ENCODE assay signal across 2 cellular contexts in genomic region chr9:130996205-130996604, GRCh38.
TF ChIP-seq lines count a peak whose summit lies in the region.

No MANE protein-coding gene starts in this region.

TF ChIP-seq in IMR-90, 13 proteins besides CTCF, POLR2A, EP300 and RAD21:
- TF ChIP-seq RCOR1 (IDR thresholded peaks at IDR 0.05; ENCODE audit: insufficient replicate concordance, low read length) (no peak), CEBPB (IDR thresholded peaks at IDR 0.05; ENCODE audit: low read depth, low read length) (no peak), RFX5 (IDR thresholded peaks at IDR 0.05; ENCODE audit: low read depth, low read length) (no peak), NFE2L2 (IDR thresholded peaks at IDR 0.05; ENCODE audit: low read depth, low read length) (no peak), MAFK (IDR thresholded peaks at IDR 0.05; ENCODE audit: low read depth, low read length) (no peak), MXI1 (IDR thresholded peaks at IDR 0.05; ENCODE audit: borderline replicate concordance, low read depth, low read length) (no peak), CHD1 (IDR thresholded peaks at IDR 0.05; ENCODE audit: low read depth, low read length) (no peak), USF2 (IDR thresholded peaks at IDR 0.05; ENCODE audit: low read depth, low read length) (no peak), MAZ (IDR thresholded peaks at IDR 0.05; ENCODE audit: borderline replicate concordance, low read depth, low read length) (no peak), BHLHE40 (IDR thresholded peaks at IDR 0.05; ENCODE audit: low read depth, low read length) (no peak), SMC3 (IDR thresholded peaks at IDR 0.05; ENCODE audit: low read depth, low read length) (no peak), FOS (IDR thresholded peaks at IDR 0.05; ENCODE audit: low read depth, low read length) (no peak)
- TF ChIP-seq, protein P1, sequence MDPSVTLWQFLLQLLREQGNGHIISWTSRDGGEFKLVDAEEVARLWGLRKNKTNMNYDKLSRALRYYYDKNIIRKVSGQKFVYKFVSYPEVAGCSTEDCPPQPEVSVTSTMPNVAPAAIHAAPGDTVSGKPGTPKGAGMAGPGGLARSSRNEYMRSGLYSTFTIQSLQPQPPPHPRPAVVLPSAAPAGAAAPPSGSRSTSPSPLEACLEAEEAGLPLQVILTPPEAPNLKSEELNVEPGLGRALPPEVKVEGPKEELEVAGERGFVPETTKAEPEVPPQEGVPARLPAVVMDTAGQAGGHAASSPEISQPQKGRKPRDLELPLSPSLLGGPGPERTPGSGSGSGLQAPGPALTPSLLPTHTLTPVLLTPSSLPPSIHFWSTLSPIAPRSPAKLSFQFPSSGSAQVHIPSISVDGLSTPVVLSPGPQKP (IDR thresholded peaks at IDR 0.05; ENCODE audit: borderline replicate concordance, low read depth, low read length), result no peak

TF ChIP-seq in H1, 55 proteins besides CTCF, POLR2A, EP300 and RAD21:
- TF ChIP-seq TAF7 (optimal IDR thresholded peaks at IDR 0.05; ENCODE audit: borderline replicate concordance, low read depth, low read length) (no peak), SIX5 (IDR thresholded peaks at IDR 0.05; ENCODE audit: low read depth, low read length) (no peak), KDM1A (IDR thresholded peaks at IDR 0.05; ENCODE audit: borderline replicate concordance, low read length) (no peak), HDAC2 (IDR thresholded peaks at IDR 0.05; ENCODE audit: borderline replicate concordance in 1 of 2, low read depth in 2 of 2, low read length in 2 of 2) (no peak), RBBP5 (IDR thresholded peaks at IDR 0.05; ENCODE audit: borderline replicate concordance, low read depth, low read length) (no peak), RFX5 (IDR thresholded peaks at IDR 0.05; ENCODE audit: borderline replicate concordance, low read depth, low read length) (no peak), CREB1 (IDR thresholded peaks at IDR 0.05) (no peak), E2F6 (IDR thresholded peaks at IDR 0.05) (no peak), YY1 (IDR thresholded peaks at IDR 0.05; ENCODE audit: low read depth, low read length) (no peak), CEBPB (IDR thresholded peaks at IDR 0.05; ENCODE audit: low read depth, low read length) (no peak)
TF ChIP-seq in H1: peak in this region for 0.
